Comparison of ENCODE assay signal across 19 cellular contexts in the genomic region with DNA sequence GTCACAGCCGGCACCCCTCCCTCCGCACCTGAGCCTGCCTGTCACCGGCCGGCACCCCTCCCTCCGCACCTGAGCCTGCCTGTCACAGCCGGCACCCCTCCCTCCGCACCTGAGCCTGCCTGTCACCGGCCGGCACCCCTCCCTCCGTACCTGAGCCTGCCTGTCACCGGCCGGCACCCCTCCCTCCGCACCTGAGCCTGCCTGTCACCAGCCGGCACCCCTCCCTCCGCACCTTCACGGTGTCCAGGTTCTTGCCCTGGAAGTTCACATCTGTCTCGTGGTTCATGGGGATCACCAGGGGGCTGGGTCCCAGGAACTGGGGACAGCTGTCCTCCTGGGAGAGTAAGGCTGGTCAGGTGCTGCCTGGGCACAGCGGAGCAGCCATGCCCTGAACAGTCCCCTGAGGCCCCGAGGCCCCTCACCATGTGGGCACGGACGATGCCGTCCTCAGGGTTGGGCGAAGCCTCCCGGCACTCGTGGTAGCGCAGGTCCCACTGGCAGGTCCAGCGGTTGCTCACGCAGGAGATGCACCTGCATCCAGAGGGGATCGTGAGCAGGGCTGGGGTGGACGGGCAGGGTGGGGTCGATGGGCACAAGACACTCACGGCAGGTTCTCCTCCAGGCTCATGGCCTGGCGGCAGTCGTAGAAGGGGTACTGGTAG. TPM values are rescaled to one million over a fixed set of nuclear protein-coding genes. Genes with fewer than 3 reads are reported as not detected.
DNase-seq lines count a peak whose midpoint lies in the region; ATAC-seq, FAIRE-seq and TF ChIP-seq lines count a peak whose summit lies in the region.
"Had no signal": no experiment of that assay in that cellular context is flagged by ENCODE, and none has a peak within 500 bp of the region (broad histone marks: within the 10 kb centered on the region; RNA-seq: fewer than 3 reads in every experiment).

No MANE protein-coding gene starts in this region.

- no peak overlapping the region for H2BK5ac ChIP-seq in mesendoderm (ENCODE audit: low read length)

- no peak overlapping the region for H3K4ac ChIP-seq in mesendoderm (ENCODE audit: low read depth, low read length)

- H2BK120ac ChIP-seq in mesendoderm (ENCODE audit: low read depth, low read length) = no peak overlapping the region

- H3K27me3 ChIP-seq in HepG2 (ENCODE audit: control insufficient read depth in 1 of 2, insufficient read depth in 2 of 2, low read length in 2 of 2) (no peaks in the 10 kb centered on the region), right lobe of liver (no peaks in the 10 kb centered on the region), lower lobe of right lung (ENCODE audit: low read depth) (no peaks in the 10 kb centered on the region), parathyroid adenoma (ENCODE audit: control insufficient read depth, insufficient read depth, low read length) (no peaks in the 10 kb centered on the region), mesendoderm (ENCODE audit: insufficient read depth, low read length, poor library complexity) (no peaks in the 10 kb centered on the region)
- H3K27me3 ChIP-seq: BLaER1 treated with 17β-estradiol and CSF1 and Interleukin-3, amounts not matched to agents 10 nM and 100 nM had no signal

- no peak overlapping the region for H3K27ac Mint-ChIP-seq in nephron progenitor cell
- H3K27ac Mint-ChIP-seq: CD4-positive, CD25-positive, alpha-beta regulatory T cell had no signal

- TF ChIP-seq EP300 in HepG2 (IDR thresholded peaks at IDR 0.05; ENCODE audit: low read depth in 2 of 2, low read length in 2 of 2) (no peak), HepG2 (CRISPR knock-in tag; IDR thresholded peaks at IDR 0.05; ENCODE audit: borderline replicate concordance) (no peak)

- intact Hi-C loops in HepG2 (cut with micrococcal nuclease; ENCODE audit: unreplicated experiment) = no loop called here
- intact Hi-C loops in right lobe of liver (cut with DNase I) = no loop called here
- intact Hi-C loops in lower lobe of right lung (cut with DNase I) = no loop called here

- H3K9ac ChIP-seq in HepG2 (ENCODE audit: insufficient read depth, low read depth, low read length) (no peak overlapping the region), parathyroid adenoma (no peak overlapping the region), mesendoderm (ENCODE audit: low read length) (no peak overlapping the region)
- H3K9ac ChIP-seq: BLaER1 treated with 17β-estradiol and CSF1 and Interleukin-3, amounts not matched to agents 10 nM and 100 nM had no signal

- no peaks in the 10 kb centered on the region for H3K4me1 ChIP-seq in HepG2 (ENCODE audit: insufficient read depth, low read length)
- H3K4me1 ChIP-seq in right lobe of liver = no peaks in the 10 kb centered on the region
- peaks cover 18% of the 10 kb centered on the region for H3K4me1 ChIP-seq in lower lobe of right lung
- H3K4me1 ChIP-seq in parathyroid adenoma = peaks cover 9% of the 10 kb centered on the region
- no peaks in the 10 kb centered on the region for H3K4me1 ChIP-seq in mesendoderm (ENCODE audit: control insufficient read depth, low read depth, low read length)
- H3K4me1 ChIP-seq: HAP-1 had no signal

- H2AK5ac ChIP-seq in mesendoderm (ENCODE audit: low read length) = no peak overlapping the region

- WGBS in HepG2 (ENCODE audit: low lambda C conversion rate) = 95% methylated on average over 20 of the region's 34 CpGs
- 95% methylated on average over 3 of the region's 34 CpGs for WGBS in right lobe of liver (ENCODE audit: insufficient coverage, low coverage, low lambda C conversion rate, missing lambda C conversion rate)
- WGBS in mesendoderm (ENCODE audit: extremely low coverage, insufficient coverage, low lambda C conversion rate) = no CpG with 5 or more reads among the region's 34 CpGs

- no peak for TF ChIP-seq CTCF in HepG2 (CRISPR knock-in tag; IDR thresholded peaks at IDR 0.05)
- TF ChIP-seq CTCF in right lobe of liver (IDR thresholded peaks at IDR 0.05) = no peak
- no peak for TF ChIP-seq CTCF in lower lobe of right lung (IDR thresholded peaks at IDR 0.05)
- TF ChIP-seq CTCF in parathyroid adenoma (IDR thresholded peaks at IDR 0.05) = no peak
- no peak for TF ChIP-seq CTCF in nephron progenitor cell (IDR thresholded peaks at IDR 0.05)

- CTCF ChIA-PET in HepG2 (lab: Yijun Ruan, JAX; ENCODE audit: low intra/inter-chr PET ratio, low total read pairs) = no interaction called here

- peaks cover 33 to 51% of the 10 kb centered on the region in 2 experiments; a peak in 4 of 5 replicates for H3K36me3 ChIP-seq in HepG2 (replicated peaks in 1 of 2; ENCODE audit: control insufficient read depth in 1 of 2, insufficient read depth in 2 of 2, low read length in 2 of 2)
- peaks cover 6 to 86% (median 56%) of the 10 kb centered on the region in 4 donors for H3K36me3 ChIP-seq in right lobe of liver
- H3K36me3 ChIP-seq in lower lobe of right lung = peaks cover 95% of the 10 kb centered on the region
- H3K36me3 ChIP-seq in parathyroid adenoma (ENCODE audit: control insufficient read depth, insufficient read depth, low read length) = no peaks in the 10 kb centered on the region
- peaks cover 4% of the 10 kb centered on the region for H3K36me3 ChIP-seq in mesendoderm (ENCODE audit: control insufficient read depth, insufficient read depth, low read length)

- POLR2A ChIA-PET in HepG2 (lab: Yijun Ruan, JAX) = no interaction called here

- H4K5ac ChIP-seq in mesendoderm (ENCODE audit: low read length) = no peak overlapping the region

- H3K79me1 ChIP-seq in mesendoderm (ENCODE audit: low read length) = peaks cover 3% of the 10 kb centered on the region

- H3K9me3 Mint-ChIP-seq in nephron progenitor cell = no peaks in the 10 kb centered on the region
- H3K9me3 Mint-ChIP-seq: CD4-positive, CD25-positive, alpha-beta regulatory T cell; HFFc6 had no signal

- TF ChIP-seq RAD21 in HepG2 (CRISPR knock-in tag; IDR thresholded peaks at IDR 0.05) = no peak

- no peak overlapping the region for H3K4me2 ChIP-seq in HepG2 (ENCODE audit: low read depth, low read length)
- H3K4me2 ChIP-seq in parathyroid adenoma (ENCODE audit: low read length) = peak overlapping the region; percentile 50
- no peak overlapping the region for H3K4me2 ChIP-seq in mesendoderm (ENCODE audit: low read length)
- H3K4me2 ChIP-seq: BLaER1 treated with 17β-estradiol and CSF1 and Interleukin-3, amounts not matched to agents 10 nM and 100 nM had no signal

- in situ Hi-C loops in HepG2 (cut with HindIII; ENCODE audit: extremely low pct_ligation_motif_present, low pct_unique_long_range_greater_than_20kb) = no loop called here

- H3K27me3 Mint-ChIP-seq in nephron progenitor cell (ENCODE audit: low read depth, poor library complexity) = no peaks in the 10 kb centered on the region
- H3K27me3 Mint-ChIP-seq: CD4-positive, CD25-positive, alpha-beta regulatory T cell had no signal

- H3K4me3 ChIP-seq in HepG2 (replicated peaks in 1 of 3; ENCODE audit: insufficient read depth in 1 of 3, low read depth in 2 of 3, low read length in 3 of 3) (no peak overlapping the region), right lobe of liver (no peak overlapping the region), lower lobe of right lung (no peak overlapping the region), parathyroid adenoma (ENCODE audit: low read depth, low read length) (no peak overlapping the region), mesendoderm (ENCODE audit: low read length) (no peak overlapping the region)
- H3K4me3 ChIP-seq: BLaER1 treated with 17β-estradiol and CSF1 and Interleukin-3, amounts not matched to agents 10 nM and 100 nM; GM12878; HAP-1 had no signal

- H4K20me1 ChIP-seq in HepG2 (ENCODE audit: insufficient read depth, low read length) = peaks cover 4% of the 10 kb centered on the region; the same call in 1 of the 2 replicates

- H3K27ac ChIP-seq in HepG2 (ENCODE audit: extremely low read length, insufficient read depth, low read length) (no peak overlapping the region), right lobe of liver (no peak overlapping the region), lower lobe of right lung (peak overlapping the region; percentile 24), parathyroid adenoma (no peak overlapping the region), mesendoderm (ENCODE audit: low read depth, low read length) (no peak overlapping the region)
- H3K27ac ChIP-seq: 22Rv1; BLaER1 treated with 17β-estradiol and CSF1 and Interleukin-3, amounts not matched to agents 10 nM and 100 nM; HL-60 had no signal

- H3K4me3 Mint-ChIP-seq in nephron progenitor cell = no peak overlapping the region
- H3K4me3 Mint-ChIP-seq: HFFc6 had no signal

- no peak overlapping the region for H3K23ac ChIP-seq in mesendoderm (ENCODE audit: low read length)

- TF ChIP-seq POLR2A in HepG2 (IDR thresholded peaks at IDR 0.05; ENCODE audit: insufficient read depth in 1 of 2, low read depth in 2 of 2, low read length in 2 of 2) (no peak), right lobe of liver (IDR thresholded peaks at IDR 0.05) (no peak)

- DNase-seq in HepG2 (ENCODE audit: low spot score) (no peak), right lobe of liver (no peak), lower lobe of right lung (no peak), nephron progenitor cell (no peak), mesendoderm (no peak)
- DNase-seq: CD4-positive, CD25-positive, alpha-beta regulatory T cell; DMS79; GOT3; HFFc6; KBM-7 had no signal

- H3K79me2 ChIP-seq in HepG2 (ENCODE audit: insufficient read depth, low read length) = peaks cover 8% of the 10 kb centered on the region
- H3K79me2 ChIP-seq in parathyroid adenoma = peaks cover 16% of the 10 kb centered on the region
- no peaks in the 10 kb centered on the region for H3K79me2 ChIP-seq in mesendoderm (ENCODE audit: control insufficient read depth, insufficient read depth, low read length)

- H3K18ac ChIP-seq in mesendoderm (ENCODE audit: low read length) = no peak overlapping the region

- peaks cover 4% of the 10 kb centered on the region for H3K36me3 Mint-ChIP-seq in nephron progenitor cell (ENCODE audit: low read depth)
- H3K36me3 Mint-ChIP-seq: CD4-positive, CD25-positive, alpha-beta regulatory T cell had no signal

- no peak overlapping the region for H2BK15ac ChIP-seq in mesendoderm (replicated peaks; ENCODE audit: low read depth)

- H3K9me3 ChIP-seq in HepG2 (ENCODE audit: low read length) (no peaks in the 10 kb centered on the region), right lobe of liver (no peaks in the 10 kb centered on the region), lower lobe of right lung (no peaks in the 10 kb centered on the region), parathyroid adenoma (ENCODE audit: control insufficient read depth, low read length) (no peaks in the 10 kb centered on the region)
- H3K9me3 ChIP-seq: BLaER1 treated with 17β-estradiol and CSF1 and Interleukin-3, amounts not matched to agents 10 nM and 100 nM; HAP-1 had no signal

- BruUV-seq in HepG2 (replicated peaks; lab: Mats Ljungman, UMichigan) = no TSS peak

- H3K4me1 Mint-ChIP-seq in nephron progenitor cell = no peaks in the 10 kb centered on the region
- H3K4me1 Mint-ChIP-seq: CD4-positive, CD25-positive, alpha-beta regulatory T cell had no signal

- H2AFZ ChIP-seq in HepG2 (ENCODE audit: low read length) (no peak overlapping the region), parathyroid adenoma (no peak overlapping the region)

- H4K8ac ChIP-seq in mesendoderm (ENCODE audit: low read depth, low read length) = no peak overlapping the region

- ATAC-seq in HepG2 = no peak
- ATAC-seq in right lobe of liver = no peak
- ATAC-seq in lower lobe of right lung = no peak
- no peak for ATAC-seq in GM18868 (IDR thresholded peaks at IDR 0.05; ENCODE audit: unreplicated experiment)
- ATAC-seq in activated CD4-positive, CD25-positive, alpha-beta regulatory T cell treated with anti-CD3 and anti-CD28 coated beads, Interleukin-2, amount 50 U/mL, for 24 hours = no peak
- ATAC-seq: GM12878 had no signal

- FAIRE-seq in HepG2 (lab: Jason Lieb, UNC) = no peak
- FAIRE-seq: GM12878, GM18507 had no signal

- H3K56ac ChIP-seq in mesendoderm (ENCODE audit: low read length) = no peak overlapping the region

RNA-seq across cellular contexts. Expression of a gene that starts 15.5 kb away (rescaled TPM):
- total RNA-seq in HepG2 (2016; rRNA removed; fragmentation: Illumina TruSeq; extraction: Trizol) = 0.15 TPM in 1 of 2 replicates, not detected in the other
- not detected in 2 replicates for total RNA-seq in HepG2 (2016; cell fraction: cytosol; rRNA removed; fragmentation: Illumina TruSeq; extraction: Trizol; ENCODE audit: low read depth)
- total RNA-seq in HepG2 (2016; cell fraction: insoluble cytoplasmic fraction; rRNA removed; fragmentation: Illumina TruSeq; extraction: Trizol) = 0.12 and 0.15 TPM in 2 replicates
- total RNA-seq in HepG2 (2016; cell fraction: membrane; rRNA removed; fragmentation: Illumina TruSeq; extraction: Trizol) = 0.10 and 0.19 TPM in 2 replicates
- total RNA-seq in HepG2 (2016; cell fraction: nucleus; rRNA removed; fragmentation: Illumina TruSeq; extraction: Trizol) = 0.28 TPM in 1 of 2 replicates, not detected in the other
- polyA plus RNA-seq in HepG2 (2011; rRNA removed) = 0.17 and 0.46 TPM in 2 replicates
- 0.13 and 0.19 TPM in 2 replicates for polyA plus RNA-seq in HepG2 (2011; cell fraction: cytosol; rRNA removed)
- 1.9 TPM in 2 replicates for polyA plus RNA-seq in HepG2 (2011; cell fraction: nucleus; rRNA removed)
- polyA plus RNA-seq in HepG2 (2012) = 0.21 TPM in 1 of 2 replicates, not detected in the other
- polyA plus RNA-seq in HepG2 (2016; cell fraction: cytosol; fragmentation: Illumina TruSeq; extraction: Trizol; ENCODE audit: low read depth) = 0.05 and 0.07 TPM in 2 replicates
- polyA plus RNA-seq in HepG2 (2016; cell fraction: insoluble cytoplasmic fraction; fragmentation: Illumina TruSeq; extraction: Trizol; ENCODE audit: low read depth) = 0.19 and 0.24 TPM in 2 replicates
- polyA plus RNA-seq in HepG2 (2016; cell fraction: membrane; fragmentation: Illumina TruSeq; extraction: Trizol; ENCODE audit: low read depth) = 0.13 TPM in 1 of 2 replicates, not detected in the other
- polyA plus RNA-seq in HepG2 (2016; cell fraction: nucleus; fragmentation: Illumina TruSeq; extraction: Trizol; ENCODE audit: insufficient read depth, low read depth) = 0.25 and 0.37 TPM in 2 replicates
- polyA minus RNA-seq in HepG2 (2011; rRNA and poly(A)+ RNA removed; ENCODE audit: low replicate concordance) = 0.58 and 0.94 TPM in 2 replicates
- polyA minus RNA-seq in HepG2 (2011; cell fraction: cytosol; rRNA and poly(A)+ RNA removed) = not detected in 2 replicates
- 0.13 TPM in 1 of 2 replicates, not detected in the other for polyA minus RNA-seq in HepG2 (2011; cell fraction: nucleus; rRNA and poly(A)+ RNA removed)
- total RNA-seq in right lobe of liver = 1 to 10 TPM; 1.7 to 6.4 (median 2.5) TPM
- total RNA-seq in lower lobe of right lung = 13.1 TPM
- polyA plus RNA-seq in mesendoderm (2013, experiment 1 of 2) = 0.42 TPM
- polyA plus RNA-seq in mesendoderm (2013, experiment 2 of 2) = 0.36 TPM

RNA-seq across cellular contexts. Expression of a gene that starts 21.7 kb away (rescaled TPM):
- 19.3 and 32.6 TPM in 2 replicates for total RNA-seq in HepG2 (2016; rRNA removed; fragmentation: Illumina TruSeq; extraction: Trizol)
- total RNA-seq in HepG2 (2016; cell fraction: cytosol; rRNA removed; fragmentation: Illumina TruSeq; extraction: Trizol; ENCODE audit: low read depth) = 4.6 and 4.9 TPM in 2 replicates
- 16.8 and 32.7 TPM in 2 replicates for total RNA-seq in HepG2 (2016; cell fraction: insoluble cytoplasmic fraction; rRNA removed; fragmentation: Illumina TruSeq; extraction: Trizol)
- total RNA-seq in HepG2 (2016; cell fraction: membrane; rRNA removed; fragmentation: Illumina TruSeq; extraction: Trizol) = 13.7 and 15.6 TPM in 2 replicates
- total RNA-seq in HepG2 (2016; cell fraction: nucleus; rRNA removed; fragmentation: Illumina TruSeq; extraction: Trizol) = 43.2 and 57.8 TPM in 2 replicates
- polyA plus RNA-seq in HepG2 (2011; rRNA removed) = 68.9 and 79.4 TPM in 2 replicates
- polyA plus RNA-seq in HepG2 (2011; cell fraction: cytosol; rRNA removed) = 46.5 and 75.4 TPM in 2 replicates
- 265 and 413 TPM in 2 replicates for polyA plus RNA-seq in HepG2 (2011; cell fraction: nucleus; rRNA removed)
- polyA plus RNA-seq in HepG2 (2012) = 53.9 and 72.9 TPM in 2 replicates
- polyA plus RNA-seq in HepG2 (2016; cell fraction: cytosol; fragmentation: Illumina TruSeq; extraction: Trizol; ENCODE audit: low read depth) = 5.5 and 6.2 TPM in 2 replicates
- polyA plus RNA-seq in HepG2 (2016; cell fraction: insoluble cytoplasmic fraction; fragmentation: Illumina TruSeq; extraction: Trizol; ENCODE audit: low read depth) = 16.2 and 23.0 TPM in 2 replicates
- 10.1 and 11.9 TPM in 2 replicates for polyA plus RNA-seq in HepG2 (2016; cell fraction: membrane; fragmentation: Illumina TruSeq; extraction: Trizol; ENCODE audit: low read depth)
- 148 and 155 TPM in 2 replicates for polyA plus RNA-seq in HepG2 (2016; cell fraction: nucleus; fragmentation: Illumina TruSeq; extraction: Trizol; ENCODE audit: insufficient read depth, low read depth)
- polyA minus RNA-seq in HepG2 (2011; rRNA and poly(A)+ RNA removed; ENCODE audit: low replicate concordance) = 61.5 and 149 TPM in 2 replicates
- polyA minus RNA-seq in HepG2 (2011; cell fraction: cytosol; rRNA and poly(A)+ RNA removed) = 76.6 and 89.8 TPM in 2 replicates
- 57.9 and 61.3 TPM in 2 replicates for polyA minus RNA-seq in HepG2 (2011; cell fraction: nucleus; rRNA and poly(A)+ RNA removed)
- 100 to 1,000 TPM; 154 to 181 (median 161) TPM for total RNA-seq in right lobe of liver
- total RNA-seq in lower lobe of right lung = 256 TPM
- polyA plus RNA-seq in mesendoderm (2013, experiment 1 of 2) = 34.1 TPM
- 33.7 TPM for polyA plus RNA-seq in mesendoderm (2013, experiment 2 of 2)

RNA-seq across cellular contexts. Expression of a gene that starts 24.2 kb away (rescaled TPM):
- total RNA-seq in HepG2 (2016; rRNA removed; fragmentation: Illumina TruSeq; extraction: Trizol) = 15.0 and 23.3 TPM in 2 replicates
- total RNA-seq in HepG2 (2016; cell fraction: cytosol; rRNA removed; fragmentation: Illumina TruSeq; extraction: Trizol; ENCODE audit: low read depth) = 25.0 and 26.8 TPM in 2 replicates
- 15.4 and 25.6 TPM in 2 replicates for total RNA-seq in HepG2 (2016; cell fraction: insoluble cytoplasmic fraction; rRNA removed; fragmentation: Illumina TruSeq; extraction: Trizol)
- 43.0 and 45.2 TPM in 2 replicates for total RNA-seq in HepG2 (2016; cell fraction: membrane; rRNA removed; fragmentation: Illumina TruSeq; extraction: Trizol)
- 20.3 and 23.6 TPM in 2 replicates for total RNA-seq in HepG2 (2016; cell fraction: nucleus; rRNA removed; fragmentation: Illumina TruSeq; extraction: Trizol)
- 22.2 and 22.8 TPM in 2 replicates for polyA plus RNA-seq in HepG2 (2011; rRNA removed)
- polyA plus RNA-seq in HepG2 (2011; cell fraction: cytosol; rRNA removed) = 12.9 and 20.7 TPM in 2 replicates
- polyA plus RNA-seq in HepG2 (2011; cell fraction: nucleus; rRNA removed) = 115 and 151 TPM in 2 replicates
- 6.9 and 10.9 TPM in 2 replicates for polyA plus RNA-seq in HepG2 (2012)
- polyA plus RNA-seq in HepG2 (2016; cell fraction: cytosol; fragmentation: Illumina TruSeq; extraction: Trizol; ENCODE audit: low read depth) = 27.8 and 28.1 TPM in 2 replicates
- 14.6 and 16.4 TPM in 2 replicates for polyA plus RNA-seq in HepG2 (2016; cell fraction: insoluble cytoplasmic fraction; fragmentation: Illumina TruSeq; extraction: Trizol; ENCODE audit: low read depth)
- polyA plus RNA-seq in HepG2 (2016; cell fraction: membrane; fragmentation: Illumina TruSeq; extraction: Trizol; ENCODE audit: low read depth) = 37.0 and 38.8 TPM in 2 replicates
- 56.9 and 60.1 TPM in 2 replicates for polyA plus RNA-seq in HepG2 (2016; cell fraction: nucleus; fragmentation: Illumina TruSeq; extraction: Trizol; ENCODE audit: insufficient read depth, low read depth)
- 16.5 and 18.7 TPM in 2 replicates for polyA minus RNA-seq in HepG2 (2011; rRNA and poly(A)+ RNA removed; ENCODE audit: low replicate concordance)
- polyA minus RNA-seq in HepG2 (2011; cell fraction: cytosol; rRNA and poly(A)+ RNA removed) = 5.1 and 9.2 TPM in 2 replicates
- polyA minus RNA-seq in HepG2 (2011; cell fraction: nucleus; rRNA and poly(A)+ RNA removed) = 25.6 and 25.8 TPM in 2 replicates
- total RNA-seq in right lobe of liver = 1 to 10 TPM; 2.1 to 7.6 (median 3.6) TPM
- 11.9 TPM for total RNA-seq in lower lobe of right lung
- 5.1 TPM for polyA plus RNA-seq in mesendoderm (2013, experiment 1 of 2)
- 5.2 TPM for polyA plus RNA-seq in mesendoderm (2013, experiment 2 of 2)

RNA-seq across cellular contexts. Expression of a gene that starts 34.6 kb away (rescaled TPM):
- total RNA-seq in HepG2 (2016; rRNA removed; fragmentation: Illumina TruSeq; extraction: Trizol) (4.0 and 13.9 TPM in 2 replicates), right lobe of liver (10 to 100 TPM; 19.6 to 30.5 (median 23.0) TPM), lower lobe of right lung (47.9 TPM)
- total RNA-seq in HepG2 (2016; cell fraction: cytosol; rRNA removed; fragmentation: Illumina TruSeq; extraction: Trizol; ENCODE audit: low read depth) = 7.1 and 8.7 TPM in 2 replicates
- total RNA-seq in HepG2 (2016; cell fraction: insoluble cytoplasmic fraction; rRNA removed; fragmentation: Illumina TruSeq; extraction: Trizol) = 4.1 and 13.9 TPM in 2 replicates
- 4.4 and 4.6 TPM in 2 replicates for total RNA-seq in HepG2 (2016; cell fraction: membrane; rRNA removed; fragmentation: Illumina TruSeq; extraction: Trizol)
- 23.1 and 23.7 TPM in 2 replicates for total RNA-seq in HepG2 (2016; cell fraction: nucleus; rRNA removed; fragmentation: Illumina TruSeq; extraction: Trizol)
- 14.9 and 19.7 TPM in 2 replicates for polyA plus RNA-seq in HepG2 (2011; rRNA removed)
- polyA plus RNA-seq in HepG2 (2011; cell fraction: cytosol; rRNA removed) = 1.8 and 3.9 TPM in 2 replicates
- polyA plus RNA-seq in HepG2 (2011; cell fraction: nucleus; rRNA removed) = 257 and 366 TPM in 2 replicates
- polyA plus RNA-seq in HepG2 (2012) = 15.0 and 23.8 TPM in 2 replicates
- polyA plus RNA-seq in HepG2 (2016; cell fraction: cytosol; fragmentation: Illumina TruSeq; extraction: Trizol; ENCODE audit: low read depth) = 0.86 TPM in 2 replicates
- polyA plus RNA-seq in HepG2 (2016; cell fraction: insoluble cytoplasmic fraction; fragmentation: Illumina TruSeq; extraction: Trizol; ENCODE audit: low read depth) = 3.2 and 5.7 TPM in 2 replicates
- polyA plus RNA-seq in HepG2 (2016; cell fraction: membrane; fragmentation: Illumina TruSeq; extraction: Trizol; ENCODE audit: low read depth) = 2.1 TPM in 2 replicates
- 72.4 and 82.8 TPM in 2 replicates for polyA plus RNA-seq in HepG2 (2016; cell fraction: nucleus; fragmentation: Illumina TruSeq; extraction: Trizol; ENCODE audit: insufficient read depth, low read depth)
- polyA minus RNA-seq in HepG2 (2011; rRNA and poly(A)+ RNA removed; ENCODE audit: low replicate concordance) = 7.7 and 20.9 TPM in 2 replicates
- 3.9 and 4.2 TPM in 2 replicates for polyA minus RNA-seq in HepG2 (2011; cell fraction: cytosol; rRNA and poly(A)+ RNA removed)
- 34.9 and 37.9 TPM in 2 replicates for polyA minus RNA-seq in HepG2 (2011; cell fraction: nucleus; rRNA and poly(A)+ RNA removed)
- polyA plus RNA-seq in mesendoderm (2013, experiment 1 of 2) = 8.9 TPM
- polyA plus RNA-seq in mesendoderm (2013, experiment 2 of 2) = 8.2 TPM

RNA-seq across cellular contexts. Expression of a gene that starts 40.9 kb away (rescaled TPM):
- total RNA-seq in HepG2 (2016; rRNA removed; fragmentation: Illumina TruSeq; extraction: Trizol) (5.8 and 15.7 TPM in 2 replicates), right lobe of liver (10 to 100 TPM; 10.4 to 22.6 (median 14.6) TPM), lower lobe of right lung (48.5 TPM)
- 3.8 and 4.4 TPM in 2 replicates for total RNA-seq in HepG2 (2016; cell fraction: cytosol; rRNA removed; fragmentation: Illumina TruSeq; extraction: Trizol; ENCODE audit: low read depth)
- total RNA-seq in HepG2 (2016; cell fraction: insoluble cytoplasmic fraction; rRNA removed; fragmentation: Illumina TruSeq; extraction: Trizol) = 4.6 and 17.4 TPM in 2 replicates
- total RNA-seq in HepG2 (2016; cell fraction: membrane; rRNA removed; fragmentation: Illumina TruSeq; extraction: Trizol) = 4.6 and 5.1 TPM in 2 replicates
- 23.1 and 29.5 TPM in 2 replicates for total RNA-seq in HepG2 (2016; cell fraction: nucleus; rRNA removed; fragmentation: Illumina TruSeq; extraction: Trizol)
- polyA plus RNA-seq in HepG2 (2011; rRNA removed) = 14.6 and 23.7 TPM in 2 replicates
- 2.6 and 4.8 TPM in 2 replicates for polyA plus RNA-seq in HepG2 (2011; cell fraction: cytosol; rRNA removed)
- polyA plus RNA-seq in HepG2 (2011; cell fraction: nucleus; rRNA removed) = 276 and 340 TPM in 2 replicates
- polyA plus RNA-seq in HepG2 (2012) = 13.4 and 15.8 TPM in 2 replicates
- polyA plus RNA-seq in HepG2 (2016; cell fraction: cytosol; fragmentation: Illumina TruSeq; extraction: Trizol; ENCODE audit: low read depth) = 0.95 and 1.2 TPM in 2 replicates
- 3.6 and 4.4 TPM in 2 replicates for polyA plus RNA-seq in HepG2 (2016; cell fraction: insoluble cytoplasmic fraction; fragmentation: Illumina TruSeq; extraction: Trizol; ENCODE audit: low read depth)
- 0.86 and 2.1 TPM in 2 replicates for polyA plus RNA-seq in HepG2 (2016; cell fraction: membrane; fragmentation: Illumina TruSeq; extraction: Trizol; ENCODE audit: low read depth)
- 62.8 and 72.9 TPM in 2 replicates for polyA plus RNA-seq in HepG2 (2016; cell fraction: nucleus; fragmentation: Illumina TruSeq; extraction: Trizol; ENCODE audit: insufficient read depth, low read depth)
- polyA minus RNA-seq in HepG2 (2011; rRNA and poly(A)+ RNA removed; ENCODE audit: low replicate concordance) = 11.6 and 16.8 TPM in 2 replicates
- 2.7 and 4.0 TPM in 2 replicates for polyA minus RNA-seq in HepG2 (2011; cell fraction: cytosol; rRNA and poly(A)+ RNA removed)
- polyA minus RNA-seq in HepG2 (2011; cell fraction: nucleus; rRNA and poly(A)+ RNA removed) = 32.9 and 40.9 TPM in 2 replicates
- polyA plus RNA-seq in mesendoderm (2013, experiment 1 of 2) = 8.0 TPM
- polyA plus RNA-seq in mesendoderm (2013, experiment 2 of 2) = 7.6 TPM
